ENCODE assay signal across 8 cellular contexts in the genomic region with DNA sequence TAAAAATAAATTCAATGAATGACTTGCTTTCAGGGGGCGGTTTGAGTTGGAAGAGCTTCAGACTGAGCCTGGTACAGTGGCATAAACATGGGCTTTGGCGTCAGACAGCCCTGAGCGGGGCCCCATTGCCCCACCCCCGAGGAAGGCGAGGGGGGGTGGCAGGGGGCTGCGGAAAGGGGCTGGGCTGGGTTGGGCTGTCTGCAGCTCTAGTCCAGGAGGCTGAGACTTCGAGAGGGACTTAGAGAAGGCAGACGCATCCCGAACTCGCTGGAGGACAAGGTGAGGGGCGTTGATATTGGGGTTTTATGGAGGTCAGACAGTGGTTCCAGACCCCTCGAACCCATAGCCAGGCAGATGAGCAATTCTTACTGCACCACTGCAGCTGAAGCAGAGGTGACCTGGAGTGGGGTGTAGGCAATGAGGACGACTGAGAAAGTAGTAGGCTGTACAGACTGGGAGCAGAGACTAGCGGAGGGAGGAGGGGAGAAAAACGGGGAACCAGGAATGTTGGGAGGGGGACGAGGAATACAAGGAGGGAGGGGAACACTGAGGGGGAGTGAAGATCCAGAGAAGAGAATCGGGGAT. TPM values are rescaled to one million over a fixed set of nuclear protein-coding genes. Genes with fewer than 3 reads are reported as not detected.
DNase-seq lines count a peak whose midpoint lies in the region; ATAC-seq and TF ChIP-seq lines count a peak whose summit lies in the region.

A gene with protein sequence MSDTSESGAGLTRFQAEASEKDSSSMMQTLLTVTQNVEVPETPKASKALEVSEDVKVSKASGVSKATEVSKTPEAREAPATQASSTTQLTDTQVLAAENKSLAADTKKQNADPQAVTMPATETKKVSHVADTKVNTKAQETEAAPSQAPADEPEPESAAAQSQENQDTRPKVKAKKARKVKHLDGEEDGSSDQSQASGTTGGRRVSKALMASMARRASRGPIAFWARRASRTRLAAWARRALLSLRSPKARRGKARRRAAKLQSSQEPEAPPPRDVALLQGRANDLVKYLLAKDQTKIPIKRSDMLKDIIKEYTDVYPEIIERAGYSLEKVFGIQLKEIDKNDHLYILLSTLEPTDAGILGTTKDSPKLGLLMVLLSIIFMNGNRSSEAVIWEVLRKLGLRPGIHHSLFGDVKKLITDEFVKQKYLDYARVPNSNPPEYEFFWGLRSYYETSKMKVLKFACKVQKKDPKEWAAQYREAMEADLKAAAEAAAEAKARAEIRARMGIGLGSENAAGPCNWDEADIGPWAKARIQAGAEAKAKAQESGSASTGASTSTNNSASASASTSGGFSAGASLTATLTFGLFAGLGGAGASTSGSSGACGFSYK (plus strand): TSS at position 222 of the 585 bp plus-strand sequence. CDS start 1,587 bp downstream, outside the sequence.

- H3K27ac Mint-ChIP-seq in brain: peak within 1 kb of the TSS; percentile 98 to 100 (median 99)

- H3K27ac ChIP-seq in hepatocyte (peak within 1 kb of the TSS; percentile 97), prostate gland (peak within 1 kb of the TSS; percentile 91 to 94)

- H3K9me3 ChIP-seq in hepatocyte (ENCODE audit: low read depth) (no peaks in the 10 kb centered on the region), prostate gland (no peaks in the 10 kb centered on the region)

- peaks cover 29% of the 10 kb centered on the region for H3K36me3 Mint-ChIP-seq in brain

- peaks cover 34% of the 10 kb centered on the region for H4K20me1 ChIP-seq in hepatocyte (ENCODE audit: insufficient read depth, poor library complexity, severe bottlenecking)

- H3K36me3 ChIP-seq in hepatocyte (replicated peaks; ENCODE audit: insufficient read depth, low read depth) (no peaks in the 10 kb centered on the region), prostate gland (no peaks in the 10 kb centered on the region)

- H3K27me3 ChIP-seq in hepatocyte: no peaks in the 10 kb centered on the region
- no peaks in the 10 kb centered on the region for H3K27me3 ChIP-seq in prostate gland (replicated peaks; ENCODE audit: insufficient read depth)

- H3K9me2 ChIP-seq in hepatocyte (replicated peaks; ENCODE audit: insufficient read depth): no peaks in the 10 kb centered on the region

- intact Hi-C loops in prostate gland (cut with DNase I): loop anchor here (2.0 to 5.0 kb wide), 3 partner anchors 169 to 765 kb away; a partner anchor contains a TSS

- peak; percentile 42 for DNase-seq in NCI-H345 (lab: John Stamatoyannopoulos, UW)
- DNase-seq in NCI-H345 treated with DMSO at 0.1 percent for 48 hours (lab: John Stamatoyannopoulos, UW; ENCODE audit: unreplicated experiment): no peak
- peak; percentile 51 for DNase-seq in T follicular helper cell (ENCODE audit: low read depth)
- DNase-seq in hepatocyte (ENCODE audit: low spot score): peak; percentile 80
- peak; percentile 17 for DNase-seq in prostate gland (ENCODE audit: low spot score)
- no peak for DNase-seq in KG1 (lab: John Stamatoyannopoulos, UW)

- ATAC-seq in GM18498 (IDR thresholded peaks at IDR 0.05; ENCODE audit: unreplicated experiment): no peak

- H3K4me3 Mint-ChIP-seq in brain: peak within 1 kb of the TSS; percentile 96 to 100 (median 98)

- H3K4me1 Mint-ChIP-seq in brain: peaks cover 42% of the 10 kb centered on the region

- H3K4me2 ChIP-seq in hepatocyte: peak within 1 kb of the TSS; percentile 62

- H2AFZ ChIP-seq in hepatocyte: peak within 1 kb of the TSS; percentile 26

- H3K79me2 ChIP-seq in hepatocyte: peaks cover 25% of the 10 kb centered on the region

- WGBS in hepatocyte (ENCODE audit: low lambda C conversion rate, missing lambda C conversion rate): 34% methylated on average over 11 of the region's 17 CpGs
- under 1% methylated on average over 13 of the region's 17 CpGs for WGBS in prostate gland

- no peak for TF ChIP-seq POLR2A in prostate gland (IDR thresholded peaks at IDR 0.05)

- H3K4me1 ChIP-seq in hepatocyte (ENCODE audit: insufficient read depth): peaks cover 4% of the 10 kb centered on the region
- no peaks in the 10 kb centered on the region for H3K4me1 ChIP-seq in prostate gland (replicated peaks)

- H3K27me3 Mint-ChIP-seq in brain: peaks cover 4% of the 10 kb centered on the region

- H3K4me3 ChIP-seq in hepatocyte (peak within 1 kb of the TSS; percentile 47), prostate gland (peak within 1 kb of the TSS; percentile 55 to 60)

- H3K9me3 Mint-ChIP-seq in brain: peaks cover 0 to 24% (median 3%) of the 10 kb centered on the region in 5 experiments

- TF ChIP-seq CTCF in brain (conservative IDR thresholded peaks at IDR 0.05) (no peak), hepatocyte (IDR thresholded peaks at IDR 0.05; ENCODE audit: poor library complexity) (no peak), prostate gland (IDR thresholded peaks at IDR 0.05) (no peak)

RNA-seq across cellular contexts. Expression of the gene that starts here (rescaled TPM):
- polyA plus RNA-seq in brain (ENCODE audit: insufficient read depth, low read depth, low replicate concordance): 286 TPM
- total RNA-seq in hepatocyte: 475 and 509 TPM in 2 replicates
- 612 and 645 TPM in 2 replicates for polyA plus RNA-seq in hepatocyte
- total RNA-seq in prostate gland: 100 to 1,000 TPM; 304 to 371 TPM

Comparison
In these comparisons a context has a peak if more than half of its experiments do, and no peak if none do; other contexts are left out.
1. DNase-seq: peak in NCI-H345 (single experiment), T follicular helper cell (single experiment), hepatocyte (single experiment) and prostate gland (single experiment); none in NCI-H345 treated with DMSO at 0.1 percent for 48 hours (single experiment) and KG1 (single experiment).